Comparison of ENCODE assay signal across 8 cellular contexts in the genomic region with DNA sequence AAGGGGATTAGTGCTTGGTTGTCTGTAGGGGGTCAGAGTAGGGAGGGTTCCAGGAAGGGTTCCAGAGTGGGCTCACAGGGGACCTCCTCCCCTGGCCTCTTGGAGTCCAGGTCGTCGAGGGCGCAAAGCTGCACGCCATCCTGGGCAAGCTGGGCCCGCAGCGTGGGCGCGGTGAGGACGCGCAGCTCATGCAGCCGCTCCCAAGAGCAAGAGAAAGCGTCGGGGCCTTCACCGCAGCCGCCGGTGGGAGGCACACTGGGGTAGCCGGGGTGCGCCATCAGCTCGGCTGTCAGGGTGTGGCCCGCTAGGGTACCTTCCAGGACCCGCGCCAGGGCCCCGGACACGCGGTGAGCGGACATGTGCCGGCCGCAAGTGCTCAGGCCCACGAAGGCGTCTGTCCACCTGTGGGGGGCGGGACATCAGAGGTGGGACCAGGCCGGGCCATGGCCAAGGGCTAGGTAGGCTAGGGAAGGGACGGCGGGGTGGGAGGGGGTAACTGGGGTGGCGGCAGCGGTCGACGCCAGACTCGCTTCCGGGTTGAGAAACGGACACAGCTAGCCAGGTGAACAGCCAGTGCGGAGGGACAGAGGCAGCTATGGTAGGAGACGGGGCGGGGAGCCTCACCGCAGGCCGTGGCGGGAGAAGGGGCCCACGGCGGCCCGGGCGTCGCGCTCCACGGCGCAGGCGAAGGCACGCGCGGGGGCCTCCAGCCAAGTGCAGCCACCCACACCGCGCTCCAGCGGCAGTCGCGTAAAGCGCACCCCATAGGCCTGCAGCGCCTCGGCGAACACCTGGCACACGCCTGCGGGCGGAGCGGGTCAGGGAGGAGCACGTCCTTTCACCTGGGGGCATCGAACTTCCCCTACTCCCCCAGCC. TPM values are rescaled to one million over a fixed set of nuclear protein-coding genes. Genes with fewer than 3 reads are reported as not detected.
DNase-seq lines count a peak whose midpoint lies in the region; ATAC-seq lines count a peak whose summit lies in the region.

No MANE protein-coding gene starts in this region.

- H3K9me3 Mint-ChIP-seq in activated naive CD8-positive, alpha-beta T cell (ENCODE audit: low read depth), result no peaks in the 10 kb centered on the region

- no peaks in the 10 kb centered on the region for H3K9me3 ChIP-seq in thymus (ENCODE audit: control insufficient read depth)

- peak overlapping the region; percentile 92 for H3K4me3 ChIP-seq in thymus (ENCODE audit: low read length)

- no peaks in the 10 kb centered on the region for H3K27me3 Mint-ChIP-seq in activated naive CD8-positive, alpha-beta T cell

- peaks cover 11% of the 10 kb centered on the region for H3K4me1 ChIP-seq in thymus (ENCODE audit: control insufficient read depth, insufficient read depth, low read length)

- H3K27ac ChIP-seq in layer of hippocampus (ENCODE audit: low read depth, low read length), result peak overlapping the region; percentile 46
- no peak overlapping the region for H3K27ac ChIP-seq in thymus (ENCODE audit: low read depth)

- peaks cover 23% of the 10 kb centered on the region for H3K36me3 ChIP-seq in thymus (ENCODE audit: control insufficient read depth, insufficient read depth)

- H3K27me3 ChIP-seq in layer of hippocampus (ENCODE audit: control insufficient read depth, insufficient read depth, low read length), result no peaks in the 10 kb centered on the region
- H3K27me3 ChIP-seq in thymus (ENCODE audit: control insufficient read depth, insufficient read depth), result no peaks in the 10 kb centered on the region

- WGBS in thymus, result 83% methylated on average over 74 of the region's 74 CpGs

- DNase-seq in Right ventricle myocardium inferior (ENCODE audit: missing footprints), result no peak
- DNase-seq in cardiac septum (ENCODE audit: low spot score), result no peak
- no peak for DNase-seq in NCI-H345 (lab: John Stamatoyannopoulos, UW)
- DNase-seq in DMS114 treated with DMSO at 0.1 percent for 48 hours (lab: John Stamatoyannopoulos, UW; ENCODE audit: unreplicated experiment), result no peak
- DNase-seq in pons (ENCODE audit: low spot score), result no peak

- intact Hi-C loops in Right ventricle myocardium inferior (cut with DNase I), result loop anchor here (5.0 kb wide), 1 partner anchor 36 kb away; no protein-coding TSS in a partner anchor
- intact Hi-C loops in cardiac septum (cut with DNase I), result loop anchor here (5.0 kb wide), 1 partner anchor 36 kb away; no protein-coding TSS in a partner anchor

- H3K4me3 Mint-ChIP-seq in activated naive CD8-positive, alpha-beta T cell, result peak overlapping the region; percentile 93

- ATAC-seq in Right ventricle myocardium inferior, result peak; percentile 1

- peak overlapping the region; percentile 93 for H3K27ac Mint-ChIP-seq in activated naive CD8-positive, alpha-beta T cell

- H3K4me1 Mint-ChIP-seq in activated naive CD8-positive, alpha-beta T cell (ENCODE audit: low read depth), result peaks cover 41% of the 10 kb centered on the region

- peaks cover 4% of the 10 kb centered on the region for H3K36me3 Mint-ChIP-seq in activated naive CD8-positive, alpha-beta T cell

RNA-seq across cellular contexts. Expression of a gene that starts 1.2 kb away (rescaled TPM):
- total RNA-seq in Right ventricle myocardium inferior (5.4 TPM), cardiac septum (5.9 TPM)
- 32.3 TPM for polyA plus RNA-seq in thymus

RNA-seq across cellular contexts. Expression of a gene that starts 3.9 kb away (rescaled TPM):
- 0.16 TPM for total RNA-seq in Right ventricle myocardium inferior
- total RNA-seq in cardiac septum, result 0.43 TPM
- polyA plus RNA-seq in thymus, result 1.0 TPM

RNA-seq across cellular contexts. Expression of a gene that starts 13.5 kb away (rescaled TPM):
- total RNA-seq in Right ventricle myocardium inferior (20.7 TPM), cardiac septum (33.3 TPM)
- polyA plus RNA-seq in thymus, result 22.8 TPM

RNA-seq across cellular contexts. Expression of a gene that starts 37.2 kb away (rescaled TPM):
- total RNA-seq in Right ventricle myocardium inferior, result 24.5 TPM
- 25.9 TPM for total RNA-seq in cardiac septum
- polyA plus RNA-seq in thymus, result 48.1 TPM
